In genomic region chr1:149741914-149742313, GRCh38 we compare ENCODE assay signal across 5 cellular contexts. TPM values are rescaled to one million over a fixed set of nuclear protein-coding genes. Genes with fewer than 3 reads are reported as not detected.
"Had no signal": no experiment of that assay in that cellular context is flagged by ENCODE, and none has a peak within 500 bp of the region (broad histone marks: within the 10 kb centered on the region; RNA-seq: fewer than 3 reads in every experiment).

No MANE protein-coding gene starts in this region.

RNA-seq across cellular contexts. Expression of gene FCGR1A, which starts 40.6 kb away (rescaled TPM):
- total RNA-seq: activated CD4-positive, alpha-beta memory T cell treated with anti-CD3 and anti-CD28 coated beads for 36 hours; activated CD4-positive, alpha-beta T cell treated with anti-CD3 and anti-CD28 coated beads for 36 hours; activated CD4-positive, alpha-beta T cell treated with anti-CD3 and anti-CD28 coated beads, Interleukin-2, amount 10 ng/mL, durations not matched to agents 24 days and 14 days; activated T-helper 17 cell treated with anti-CD3 and anti-CD28 coated beads, Interleukin-2, amount 50 U/mL, for 72 hours; foreskin keratinocyte had no signal
- polyA plus RNA-seq: foreskin keratinocyte had no signal
